ENCODE assay signal across 8 cellular contexts in the genomic region with DNA sequence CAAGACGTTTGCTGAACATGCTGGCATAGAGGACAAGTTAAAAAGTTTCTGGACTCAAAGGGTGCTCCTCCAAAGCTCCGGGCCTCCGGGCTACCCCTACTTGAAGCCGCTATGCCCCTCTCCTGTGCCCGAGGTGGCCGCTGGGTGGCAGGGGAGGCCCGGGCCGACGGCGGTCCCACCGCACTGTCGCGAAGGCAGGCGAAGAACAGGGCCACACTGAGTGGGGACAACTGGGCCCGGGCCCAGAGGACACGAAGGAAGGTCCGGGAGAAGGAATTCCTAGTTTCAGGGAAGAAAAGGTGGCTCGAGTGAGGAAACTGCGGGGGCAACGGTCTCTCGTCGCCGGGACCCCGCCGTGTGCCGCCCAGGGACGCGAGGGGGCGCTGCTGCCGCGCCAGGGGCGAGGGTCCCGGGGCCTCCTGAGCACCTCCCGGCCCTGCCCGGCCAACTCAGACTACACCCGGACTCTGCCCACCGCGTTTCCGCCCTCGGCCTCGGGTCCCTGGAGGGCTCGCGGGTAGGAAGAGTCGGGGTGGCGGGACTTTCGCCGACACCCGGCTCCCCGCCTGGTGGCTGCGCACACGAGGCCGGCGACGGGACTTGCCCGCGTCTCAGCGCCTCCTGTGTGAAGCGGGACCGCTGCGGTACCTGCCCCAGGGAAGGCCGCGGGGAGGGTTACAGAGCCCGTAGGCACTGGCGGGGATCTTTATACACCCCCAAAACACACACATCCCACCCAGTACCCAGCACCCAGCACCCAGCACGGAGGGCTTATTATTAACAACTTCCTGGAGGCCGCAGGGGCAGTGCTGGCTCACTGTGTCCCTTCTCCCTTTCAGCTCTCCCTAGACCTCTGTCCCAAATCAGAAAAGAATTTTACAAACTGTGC. TPM values are rescaled to one million over a fixed set of nuclear protein-coding genes. Genes with fewer than 3 reads are reported as not detected.
DNase-seq lines count a peak whose midpoint lies in the region; ATAC-seq lines count a peak whose summit lies in the region.

No MANE protein-coding gene starts in this region.

- peaks cover 0 to 1% of the 10 kb centered on the region in 2 donors for H3K9me3 ChIP-seq in esophagus (ENCODE audit: control insufficient read depth in 2 of 2, insufficient read depth in 1 of 2, low read depth in 1 of 2, low read length in 1 of 2)
- no peaks in the 10 kb centered on the region for H3K9me3 ChIP-seq in muscle layer of colon (ENCODE audit: low read length)

- H3K27ac ChIP-seq in esophagus (ENCODE audit: low read depth in 2 of 2, low read length in 1 of 2) (no peak overlapping the region), muscle layer of colon (ENCODE audit: low read depth, low read length) (peak overlapping the region; percentile 13)

- H3K9ac ChIP-seq in muscle layer of colon (ENCODE audit: low read length) = no peak overlapping the region

- H3K36me3 ChIP-seq in esophagus (ENCODE audit: control insufficient read depth in 2 of 2, insufficient read depth in 2 of 2, low read length in 1 of 2) (no peaks in the 10 kb centered on the region), muscle layer of colon (ENCODE audit: insufficient read depth, low read length) (no peaks in the 10 kb centered on the region)

- WGBS in esophagus, 2 donors = 2 to 4% methylated on average over 60 to 66 of the region's 66 CpGs

- peak; percentile 30 for DNase-seq in DMS153 treated with DMSO at 0.1 percent for 48 hours (lab: John Stamatoyannopoulos, UW; ENCODE audit: unreplicated experiment)
- no peak for DNase-seq in DMS153 (lab: John Stamatoyannopoulos, UW)
- DNase-seq in NCI-H526 treated with DMSO at 0.1 percent for 48 hours (lab: John Stamatoyannopoulos, UW) = peak; percentile 37
- peak; percentile 74 for DNase-seq in activated T-cell treated with anti-CD3 and anti-CD28 coated beads for 48 hours (ENCODE audit: low read depth)
- DNase-seq in stimulated activated CD8-positive, alpha-beta memory T cell treated with anti-CD3 and anti-CD28 coated beads, Interleukin-4, amount 100 ng/mL, for 4 hours (ENCODE audit: low read depth in 2 of 2, low spot score in 1 of 2) = peak; percentile 49 to 50

- peak; percentile 87 for ATAC-seq in HG02970 (IDR thresholded peaks at IDR 0.05; ENCODE audit: low FRiP score, unreplicated experiment)

- H3K4me3 ChIP-seq in esophagus (ENCODE audit: low read depth in 1 of 2, low read length in 2 of 2) (peak overlapping the region; percentile 29 to 62), muscle layer of colon (ENCODE audit: low read depth in 1 of 2, low read length in 2 of 2) (peak overlapping the region; percentile 54 to 68)

- H3K4me1 ChIP-seq in esophagus (ENCODE audit: control insufficient read depth in 2 of 2, insufficient read depth in 2 of 2, low read length in 1 of 2) = peaks cover 0 to 5% of the 10 kb centered on the region in 2 donors
- peaks cover 4% of the 10 kb centered on the region for H3K4me1 ChIP-seq in muscle layer of colon (ENCODE audit: insufficient read depth, low read length)

- no peaks in the 10 kb centered on the region for H3K27me3 ChIP-seq in esophagus (ENCODE audit: control insufficient read depth in 1 of 2, insufficient read depth in 2 of 2, low read length in 2 of 2)
- H3K27me3 ChIP-seq in muscle layer of colon (ENCODE audit: control insufficient read depth in 1 of 2, insufficient read depth in 2 of 2, low read length in 2 of 2) = no peaks in the 10 kb centered on the region

RNA-seq across cellular contexts. Expression of a gene that starts 0.8 kb away (rescaled TPM):
- polyA plus RNA-seq in esophagus = under 1 TPM in 1 of 2 donors, not detected in 1; 0.08 TPM

RNA-seq across cellular contexts. Expression of a gene that starts 29.6 kb away (rescaled TPM):
- polyA plus RNA-seq in esophagus = 10 to 100 TPM in 1 of 2 donors, 1 to 10 TPM in 1; 9.5 to 16.1 TPM
